ENCODE assay signal across 36 cellular contexts in genomic region chr7:142878315-142878714, GRCh38. TPM values are rescaled to one million over a fixed set of nuclear protein-coding genes. Genes with fewer than 3 reads are reported as not detected.
"Had no signal": no experiment of that assay in that cellular context is flagged by ENCODE, and none has a peak within 500 bp of the region (broad histone marks: within the 10 kb centered on the region; RNA-seq: fewer than 3 reads in every experiment).

No MANE protein-coding gene starts in this region.

- DNase-seq: activated CD4-positive, alpha-beta memory T cell treated with anti-CD3 and anti-CD28 coated beads, Interleukin-2, amount 10 ng/mL, durations not matched to agents 7 days and 5 days; activated CD4-positive, alpha-beta T cell treated with anti-CD3 and anti-CD28 coated beads for 1 hour; activated CD4-positive, alpha-beta T cell treated with anti-CD3 and anti-CD28 coated beads for 4 hours; activated CD4-positive, alpha-beta T cell treated with anti-CD3 and anti-CD28 coated beads, Interleukin-2, amount 10 ng/mL, durations not matched to agents 7 days and 5 days; activated CD4-positive, alpha-beta T cell treated with anti-CD3 and anti-CD28 coated beads, Interleukin-2, amount 50 U/mL, for 4 hours; activated CD8-positive, alpha-beta memory T cell treated with anti-CD3 and anti-CD28 coated beads, Interleukin-2, amount 50 U/mL, for 48 hours; activated naive CD4-positive, alpha-beta T cell treated with anti-CD3 and anti-CD28 coated beads for 36 hours; activated naive CD8-positive, alpha-beta T cell treated with anti-CD3 and anti-CD28 coated beads, Interleukin-2, amount 10 ng/mL, durations not matched to agents 7 days and 5 days; activated T-cell treated with anti-CD3 and anti-CD28 coated beads for 4 hours; activated T-cell treated with anti-CD3 and anti-CD28 coated beads, Interleukin-2, amount 50 U/mL, for 24 hours; activated T-cell treated with anti-CD3 and anti-CD28 coated beads, Interleukin-2, amount 50 U/mL, for 72 hours; amniotic stem cell; anterior cingulate cortex; brain microvascular endothelial cell; caudate nucleus; effector CD8-positive, alpha-beta T cell; esophagus squamous epithelium; foreskin melanocyte; T-helper 2 cell had no signal

- H3K9me3 ChIP-seq: esophagus squamous epithelium, gastroesophageal sphincter had no signal

- H3K36me3 ChIP-seq: brain microvascular endothelial cell, gastroesophageal sphincter had no signal

- FAIRE-seq: astrocyte, bronchial epithelial cell, colon, endometrium, endothelial cell of umbilical vein, TTC549 had no signal

- ATAC-seq: activated T-cell treated with anti-CD3 and anti-CD28 coated beads, Interleukin-2, amount 50 U/mL, for 72 hours; gastroesophageal sphincter; WTC11 had no signal

- H3K4me3 ChIP-seq: esophagus squamous epithelium, gastroesophageal sphincter had no signal

- H3K27ac ChIP-seq: brain microvascular endothelial cell, epithelial cell of prostate, esophagus squamous epithelium, gastroesophageal sphincter, VCaP had no signal

- H3K4me1 ChIP-seq: gastroesophageal sphincter had no signal

RNA-seq across cellular contexts. Expression of gene TRPV6, which starts 7.2 kb away (rescaled TPM):
- total RNA-seq: activated CD4-positive, alpha-beta memory T cell treated with anti-CD3 and anti-CD28 coated beads, Interleukin-2, amount 10 ng/mL, durations not matched to agents 7 days and 5 days; activated naive CD4-positive, alpha-beta T cell treated with anti-CD3 and anti-CD28 coated beads for 36 hours; activated naive CD8-positive, alpha-beta T cell treated with anti-CD3 and anti-CD28 coated beads, Interleukin-2, amount 10 ng/mL, durations not matched to agents 7 days and 5 days; chondrocyte; dermis microvascular lymphatic vessel endothelial cell; endothelial cell of umbilical vein; fibroblast of lung; fibroblast of villous mesenchyme; glomerular endothelial cell; T-helper 1 cell treated with Interleukin-12 subunit alpha and Interleukin-12 subunit beta and Interleukin-4 antibody, amounts not matched to agents 30 ng/mL and 1 ng/mL, for 36 hours had no signal
- polyA plus RNA-seq: endothelial cell of umbilical vein, fibroblast of lung had no signal

RNA-seq across cellular contexts. Expression of gene TRPV5, which starts 55.2 kb away (rescaled TPM):
- total RNA-seq: activated CD4-positive, alpha-beta memory T cell treated with anti-CD3 and anti-CD28 coated beads, Interleukin-2, amount 10 ng/mL, durations not matched to agents 7 days and 5 days; activated CD4-positive, alpha-beta T cell treated with anti-CD3 and anti-CD28 coated beads, Interleukin-2, amount 10 ng/mL, durations not matched to agents 7 days and 5 days; activated naive CD4-positive, alpha-beta T cell treated with anti-CD3 and anti-CD28 coated beads for 36 hours; activated naive CD8-positive, alpha-beta T cell treated with anti-CD3 and anti-CD28 coated beads, Interleukin-2, amount 10 ng/mL, durations not matched to agents 7 days and 5 days; astrocyte; bronchial epithelial cell; chondrocyte; dermis microvascular lymphatic vessel endothelial cell; endothelial cell of umbilical vein; esophagus squamous epithelium; fibroblast of lung; fibroblast of villous mesenchyme; glomerular endothelial cell; T-helper 1 cell treated with Interleukin-12 subunit alpha and Interleukin-12 subunit beta and Interleukin-4 antibody, amounts not matched to agents 30 ng/mL and 1 ng/mL, for 36 hours; WTC11 had no signal
- polyA plus RNA-seq: endothelial cell of umbilical vein, esophagus, fibroblast of lung had no signal
